15 cellular contexts compared by ENCODE assay signal in genomic region chr17:13346592-13346991, GRCh38.
DNase-seq lines count a peak whose midpoint lies in the region; ATAC-seq and TF ChIP-seq lines count a peak whose summit lies in the region.
"Had no signal": no experiment of that assay in that cellular context is flagged by ENCODE, and none has a peak within 500 bp of the region (broad histone marks: within the 10 kb centered on the region; RNA-seq: fewer than 3 reads in every experiment).

No MANE protein-coding gene starts in this region.

- H3K36me3 ChIP-seq in adrenal gland (replicated peaks in 1 of 2) (no peaks in the 10 kb centered on the region), Caco-2 (ENCODE audit: control insufficient read depth, insufficient read depth, low read length) (no peaks in the 10 kb centered on the region)
- H3K36me3 ChIP-seq: left ventricle myocardium inferior, neutrophil had no signal

- intact Hi-C loops in adrenal gland (cut with DNase I): no loop called here
- intact Hi-C loops in Caco-2 (cut with micrococcal nuclease; ENCODE audit: unreplicated experiment): no loop called here

- CTCF ChIA-PET in Caco-2 (lab: Charles Lee): no interaction called here

- no peak overlapping the region for H3K4me3 Mint-ChIP-seq in stimulated activated naive CD8-positive, alpha-beta T cell treated with anti-CD3 and anti-CD28 coated beads, Interleukin-15, Interleukin-2, amounts not matched to agents 100 ng/mL and 50 ng/mL, for 24 hours
- H3K4me3 Mint-ChIP-seq in Caco-2 (ENCODE audit: unreplicated experiment): no peak overlapping the region
- H3K4me3 Mint-ChIP-seq: activated B cell treated with CpG ODN at 0.5 μM for 24 hours; CD4-positive, CD25-positive, alpha-beta regulatory T cell had no signal

- TF ChIP-seq CTCF in foreskin keratinocyte (conservative IDR thresholded peaks at IDR 0.05) (no peak), adrenal gland (IDR thresholded peaks at IDR 0.05) (no peak), Caco-2 (IDR thresholded peaks at IDR 0.05; ENCODE audit: insufficient read depth in 1 of 2, low read depth in 1 of 2, low read length in 1 of 2, severe bottlenecking in 1 of 2, unreplicated experiment in 1 of 2) (no peak)

- POLR2A ChIA-PET in Caco-2 (lab: Charles Lee): no interaction called here

- no TSS peak for BruUV-seq in Caco-2 (replicated peaks; lab: Mats Ljungman, UMichigan)

- no peaks in the 10 kb centered on the region for H3K27me3 ChIP-seq in foreskin keratinocyte
- no peaks in the 10 kb centered on the region for H3K27me3 ChIP-seq in adrenal gland
- H3K27me3 ChIP-seq in Caco-2 (replicated peaks; ENCODE audit: control insufficient read depth, insufficient read depth, low read length): no peaks in the 10 kb centered on the region
- H3K27me3 ChIP-seq: neutrophil had no signal

- H3K27ac ChIP-seq in foreskin keratinocyte: peak overlapping the region; percentile 86
- no peak overlapping the region for H3K27ac ChIP-seq in adrenal gland
- H3K27ac ChIP-seq: KMS-11, left ventricle myocardium inferior, neutrophil had no signal

- no peak for TF ChIP-seq POLR2A in adrenal gland (IDR thresholded peaks at IDR 0.05)

- peaks cover 15% of the 10 kb centered on the region for H3K4me1 ChIP-seq in foreskin keratinocyte
- H3K4me1 ChIP-seq in adrenal gland (replicated peaks in 1 of 2): no peaks in the 10 kb centered on the region
- no peaks in the 10 kb centered on the region for H3K4me1 ChIP-seq in Caco-2
- H3K4me1 ChIP-seq: left ventricle myocardium inferior had no signal

- H3K4me3 ChIP-seq in adrenal gland: no peak overlapping the region
- no peak overlapping the region for H3K4me3 ChIP-seq in Caco-2 (ENCODE audit: low read depth, low read length)
- H3K4me3 ChIP-seq: left ventricle myocardium inferior had no signal

- peak overlapping the region; percentile 5 for H3K27ac Mint-ChIP-seq in stimulated activated naive CD8-positive, alpha-beta T cell treated with anti-CD3 and anti-CD28 coated beads, Interleukin-15, Interleukin-2, amounts not matched to agents 100 ng/mL and 50 ng/mL, for 24 hours
- no peak overlapping the region for H3K27ac Mint-ChIP-seq in Caco-2 (ENCODE audit: unreplicated experiment)
- H3K27ac Mint-ChIP-seq: activated B cell treated with CpG ODN at 0.5 μM for 24 hours; CD4-positive, CD25-positive, alpha-beta regulatory T cell had no signal

- no peaks in the 10 kb centered on the region for H3K36me3 Mint-ChIP-seq in stimulated activated naive CD8-positive, alpha-beta T cell treated with anti-CD3 and anti-CD28 coated beads, Interleukin-15, Interleukin-2, amounts not matched to agents 100 ng/mL and 50 ng/mL, for 24 hours (ENCODE audit: low read depth)
- no peaks in the 10 kb centered on the region for H3K36me3 Mint-ChIP-seq in Caco-2 (ENCODE audit: insufficient read depth, unreplicated experiment)
- H3K36me3 Mint-ChIP-seq: CD4-positive, CD25-positive, alpha-beta regulatory T cell had no signal

- DNase-seq in stimulated activated naive CD8-positive, alpha-beta T cell treated with anti-CD3 and anti-CD28 coated beads, Interleukin-15, Interleukin-2, amounts not matched to agents 100 U/mL and 50 U/mL, for 24 hours: no peak
- DNase-seq in SW480 (ENCODE audit: low spot score) (peak; percentile 78), foreskin keratinocyte (no peak), adrenal gland (no peak), Caco-2 (no peak)
- DNase-seq: activated B cell treated with CpG ODN at 0.5 μM for 24 hours; CD4-positive, CD25-positive, alpha-beta regulatory T cell; DMS53; left ventricle myocardium inferior; NCI-H1930 had no signal

- no peaks in the 10 kb centered on the region for H3K27me3 Mint-ChIP-seq in stimulated activated naive CD8-positive, alpha-beta T cell treated with anti-CD3 and anti-CD28 coated beads, Interleukin-15, Interleukin-2, amounts not matched to agents 100 ng/mL and 50 ng/mL, for 24 hours
- H3K27me3 Mint-ChIP-seq in Caco-2 (ENCODE audit: insufficient read depth, unreplicated experiment): no peaks in the 10 kb centered on the region
- H3K27me3 Mint-ChIP-seq: activated B cell treated with CpG ODN at 0.5 μM for 24 hours; CD4-positive, CD25-positive, alpha-beta regulatory T cell had no signal

- ATAC-seq in stimulated activated naive CD8-positive, alpha-beta T cell treated with anti-CD3 and anti-CD28 coated beads, Interleukin-15, Interleukin-2, amounts not matched to agents 100 U/mL and 50 U/mL, for 24 hours: no peak
- ATAC-seq in foreskin keratinocyte (no peak), HG03175 (IDR thresholded peaks at IDR 0.05; ENCODE audit: unreplicated experiment) (no peak), GM18909 (IDR thresholded peaks at IDR 0.05; ENCODE audit: poor library complexity, unreplicated experiment) (no peak)

- peaks cover 7% of the 10 kb centered on the region for H3K9me3 Mint-ChIP-seq in stimulated activated naive CD8-positive, alpha-beta T cell treated with anti-CD3 and anti-CD28 coated beads, Interleukin-15, Interleukin-2, amounts not matched to agents 100 ng/mL and 50 ng/mL, for 24 hours
- peaks cover 21% of the 10 kb centered on the region for H3K9me3 Mint-ChIP-seq in Caco-2 (ENCODE audit: unreplicated experiment)

- H3K4me1 Mint-ChIP-seq in stimulated activated naive CD8-positive, alpha-beta T cell treated with anti-CD3 and anti-CD28 coated beads, Interleukin-15, Interleukin-2, amounts not matched to agents 100 ng/mL and 50 ng/mL, for 24 hours (ENCODE audit: low read depth): peaks cover 17% of the 10 kb centered on the region
- no peaks in the 10 kb centered on the region for H3K4me1 Mint-ChIP-seq in Caco-2 (ENCODE audit: low read depth, unreplicated experiment)
- H3K4me1 Mint-ChIP-seq: activated B cell treated with CpG ODN at 0.5 μM for 24 hours; CD4-positive, CD25-positive, alpha-beta regulatory T cell had no signal

- 92 to 96% (median 93%) methylated on average over 5 of the region's 5 CpGs for WGBS in adrenal gland, 4 donors

- H3K9me3 ChIP-seq in adrenal gland (replicated peaks in 1 of 3) (no peaks in the 10 kb centered on the region), Caco-2 (no peaks in the 10 kb centered on the region)
- H3K9me3 ChIP-seq: left ventricle myocardium inferior, neutrophil had no signal
